In the genomic region with DNA sequence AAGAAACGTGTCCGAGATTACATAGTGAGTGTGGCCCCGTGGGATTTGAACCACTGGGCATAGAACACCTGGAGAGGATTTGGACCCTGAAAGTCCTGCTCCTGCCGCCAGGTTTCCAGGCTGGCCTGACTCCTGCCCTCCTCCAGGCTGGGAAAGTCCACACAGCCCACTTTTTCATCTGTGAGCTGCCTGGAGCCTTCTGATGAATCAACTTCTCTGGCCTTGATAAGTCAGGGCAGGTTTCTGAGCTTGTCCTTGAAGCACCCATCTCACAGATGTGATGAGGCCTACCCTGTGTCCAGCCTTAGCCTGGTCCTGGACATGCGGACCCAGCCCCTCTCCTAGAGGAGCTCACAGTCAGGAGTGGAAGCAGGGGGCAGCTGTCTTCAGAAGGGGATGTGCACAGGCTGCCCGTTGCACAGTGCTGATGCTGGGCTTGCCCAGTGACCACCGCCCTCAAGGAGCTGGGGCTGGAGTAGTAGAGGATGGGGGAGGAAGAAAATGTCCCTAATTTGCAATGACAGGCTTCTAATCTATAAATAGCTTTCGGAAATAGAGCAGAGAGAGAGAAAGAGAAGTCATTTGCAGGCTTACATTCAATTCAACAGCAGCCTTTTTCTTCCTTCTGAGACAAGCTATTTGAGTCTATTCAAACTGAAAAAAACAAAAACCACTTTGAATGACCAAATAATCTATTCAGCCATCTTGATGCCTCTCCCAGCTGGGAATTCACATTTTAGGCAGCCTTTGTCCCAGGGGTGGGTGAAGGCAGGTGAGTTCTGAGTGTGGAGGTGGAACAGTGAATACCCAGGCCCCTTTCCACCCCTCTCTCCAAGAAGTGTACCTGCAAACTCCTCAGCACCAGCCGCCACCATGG, we compare ENCODE assay signal across 1 cellular context.
TF ChIP-seq lines count a peak whose summit lies in the region.

No MANE protein-coding gene starts in this region.

TF ChIP-seq in HepG2, 621 proteins besides CTCF, POLR2A, EP300 and RAD21 (continued from another document):
- TF ChIP-seq, protein P1, sequence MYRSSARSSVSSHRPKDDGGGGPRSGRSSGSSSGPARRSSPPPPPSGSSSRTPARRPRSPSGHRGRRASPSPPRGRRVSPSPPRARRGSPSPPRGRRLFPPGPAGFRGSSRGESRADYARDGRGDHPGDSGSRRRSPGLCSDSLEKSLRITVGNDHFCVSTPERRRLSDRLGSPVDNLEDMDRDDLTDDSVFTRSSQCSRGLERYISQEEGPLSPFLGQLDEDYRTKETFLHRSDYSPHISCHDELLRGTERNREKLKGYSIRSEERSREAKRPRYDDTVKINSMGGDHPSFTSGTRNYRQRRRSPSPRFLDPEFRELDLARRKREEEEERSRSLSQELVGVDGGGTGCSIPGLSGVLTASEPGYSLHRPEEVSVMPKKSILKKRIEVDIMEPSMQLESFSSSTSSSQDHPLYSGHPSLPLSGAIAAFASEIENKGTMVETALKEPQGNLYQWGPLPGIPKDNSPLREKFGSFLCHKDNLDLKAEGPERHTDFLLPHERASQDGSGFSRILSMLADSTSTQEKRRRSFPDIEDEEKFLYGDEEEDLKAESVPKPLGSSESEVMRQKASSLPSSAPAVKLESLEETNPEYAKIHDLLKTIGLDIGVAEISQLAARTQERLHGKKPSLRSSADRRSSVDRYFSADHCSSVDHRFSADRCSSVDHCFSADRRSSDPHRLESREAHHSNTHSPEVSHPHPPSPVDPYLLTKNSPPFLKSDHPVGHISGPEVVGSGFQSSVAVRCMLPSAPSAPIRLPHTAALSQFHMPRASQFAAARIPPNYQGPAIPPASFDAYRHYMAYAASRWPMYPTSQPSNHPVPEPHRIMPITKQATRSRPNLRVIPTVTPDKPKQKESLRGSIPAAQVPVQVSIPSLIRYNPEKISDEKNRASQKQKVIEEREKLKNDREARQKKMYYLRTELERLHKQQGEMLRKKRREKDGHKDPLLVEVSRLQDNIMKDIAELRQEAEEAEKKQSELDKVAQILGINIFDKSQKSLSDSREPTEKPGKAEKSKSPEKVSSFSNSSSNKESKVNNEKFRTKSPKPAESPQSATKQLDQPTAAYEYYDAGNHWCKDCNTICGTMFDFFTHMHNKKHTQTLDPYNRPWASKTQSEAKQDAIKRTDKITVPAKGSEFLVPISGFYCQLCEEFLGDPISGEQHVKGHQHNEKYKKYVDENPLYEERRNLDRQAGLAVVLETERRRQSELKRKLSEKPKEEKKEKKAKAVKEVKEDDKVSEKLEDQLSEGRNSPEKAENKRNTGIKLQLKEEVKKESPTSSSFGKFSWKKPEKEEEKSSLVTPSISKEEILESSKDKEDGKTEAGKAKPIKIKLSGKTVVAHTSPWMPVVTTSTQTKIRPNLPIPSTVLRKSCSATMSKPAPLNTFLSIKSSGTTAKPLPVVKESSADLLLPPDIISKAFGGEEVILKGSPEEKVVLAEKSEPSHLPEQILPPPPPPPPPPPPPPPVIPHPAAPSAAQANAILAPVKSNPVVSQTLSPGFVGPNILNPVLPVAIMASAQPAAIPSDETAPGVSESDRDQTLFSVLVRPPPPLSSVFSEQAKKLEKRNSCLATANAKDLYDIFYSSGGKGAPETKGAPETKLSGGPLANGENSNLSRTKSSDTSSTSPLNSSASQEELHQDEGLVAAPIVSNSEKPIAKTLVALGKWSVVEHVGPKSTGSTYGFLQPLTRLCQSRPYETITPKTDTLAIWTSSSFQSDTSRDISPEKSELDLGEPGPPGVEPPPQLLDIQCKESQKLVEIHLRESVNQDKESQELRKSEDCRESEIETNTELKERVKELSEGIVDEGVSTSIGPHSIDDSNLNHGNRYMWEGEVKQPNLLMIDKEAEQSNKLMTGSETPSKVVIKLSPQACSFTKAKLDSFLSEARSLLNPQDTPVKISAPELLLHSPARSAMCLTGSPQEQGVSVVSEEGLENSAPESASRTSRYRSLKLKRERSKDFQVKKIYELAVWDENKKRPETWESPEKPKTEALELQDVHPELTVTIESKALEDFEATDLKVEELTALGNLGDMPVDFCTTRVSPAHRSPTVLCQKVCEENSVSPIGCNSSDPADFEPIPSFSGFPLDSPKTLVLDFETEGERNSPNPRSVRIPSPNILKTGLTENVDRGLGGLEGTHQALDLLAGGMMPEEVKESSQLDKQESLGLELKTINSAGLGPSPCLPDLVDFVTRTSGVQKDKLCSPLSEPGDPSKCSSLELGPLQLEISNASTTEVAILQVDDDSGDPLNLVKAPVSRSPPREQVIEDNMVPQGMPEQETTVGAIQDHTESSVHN (CRISPR knock-in tag; IDR thresholded peaks at IDR 0.05): no peak
- TF ChIP-seq ZSCAN25 (CRISPR knock-in tag; IDR thresholded peaks at IDR 0.05) (no peak), ZNF225 (CRISPR knock-in tag; IDR thresholded peaks at IDR 0.05) (no peak), PHF21A (CRISPR knock-in tag; IDR thresholded peaks at IDR 0.05) (no peak), NFE2L1 (CRISPR knock-in tag; IDR thresholded peaks at IDR 0.05; ENCODE audit: borderline replicate concordance) (no peak), ZNF543 (CRISPR knock-in tag; IDR thresholded peaks at IDR 0.05) (no peak), NONO (IDR thresholded peaks at IDR 0.05) (no peak), NONO (CRISPR knock-in tag; conservative IDR thresholded peaks at IDR 0.05) (no peak), ZIK1 (CRISPR knock-in tag; IDR thresholded peaks at IDR 0.05; ENCODE audit: borderline replicate concordance, low read depth) (no peak)
- TF ChIP-seq, protein P2, sequence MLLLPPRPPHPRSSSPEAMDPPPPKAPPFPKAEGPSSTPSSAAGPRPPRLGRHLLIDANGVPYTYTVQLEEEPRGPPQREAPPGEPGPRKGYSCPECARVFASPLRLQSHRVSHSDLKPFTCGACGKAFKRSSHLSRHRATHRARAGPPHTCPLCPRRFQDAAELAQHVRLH (CRISPR knock-in tag; IDR thresholded peaks at IDR 0.05; ENCODE audit: borderline replicate concordance, low read depth): no peak
